In genomic region chr11:20154381-20154780, GRCh38 we compare ENCODE assay signal across 20 cellular contexts. TPM values are rescaled to one million over a fixed set of nuclear protein-coding genes. Genes with fewer than 3 reads are reported as not detected.
DNase-seq lines count a peak whose midpoint lies in the region; TF ChIP-seq lines count a peak whose summit lies in the region.
"Had no signal": no experiment of that assay in that cellular context is flagged by ENCODE, and none has a peak within 500 bp of the region (broad histone marks: within the 10 kb centered on the region; RNA-seq: fewer than 3 reads in every experiment).

No MANE protein-coding gene starts in this region.

- in situ Hi-C loops in HAP-1 (cut with MboI; ENCODE audit: low sequenced_read_pairs), result no loop called here

- H3K9ac ChIP-seq in adipocyte (ENCODE audit: low read length), result no peak overlapping the region

- H3K4me3 ChIP-seq in AG09309 (ENCODE audit: control insufficient read depth, low read depth, low read length) (no peak overlapping the region), HAP-1 (no peak overlapping the region), adipocyte (ENCODE audit: low read length) (no peak overlapping the region), MG63 (no peak overlapping the region)
- H3K4me3 ChIP-seq: adrenal gland, gastrocnemius medialis, lower lobe of right lung, prostate gland had no signal

- H3K36me3 ChIP-seq in HAP-1 (replicated peaks) (no peaks in the 10 kb centered on the region), adipocyte (ENCODE audit: control insufficient read depth, insufficient read depth, low read length, severe bottlenecking) (no peaks in the 10 kb centered on the region), MG63 (no peaks in the 10 kb centered on the region)
- H3K36me3 ChIP-seq: adrenal gland, gastrocnemius medialis, lower lobe of right lung, prostate gland had no signal

- H3K27me3 ChIP-seq in HAP-1 (ENCODE audit: low read depth) (peaks cover 44% of the 10 kb centered on the region), adipocyte (replicated peaks; ENCODE audit: control insufficient read depth, insufficient read depth, low read length) (peaks cover 31% of the 10 kb centered on the region), MG63 (peaks cover 38% of the 10 kb centered on the region)

- H3K4me1 ChIP-seq in HAP-1, result no peaks in the 10 kb centered on the region
- peaks cover 14% of the 10 kb centered on the region for H3K4me1 ChIP-seq in adipocyte (ENCODE audit: control insufficient read depth, insufficient read depth, low read length)
- H3K4me1 ChIP-seq: gastrocnemius medialis, prostate gland had no signal

- H3K9me3 ChIP-seq in HAP-1 (no peaks in the 10 kb centered on the region), adipocyte (ENCODE audit: control insufficient read depth, low read length) (peaks cover 6% of the 10 kb centered on the region), MG63 (no peaks in the 10 kb centered on the region)
- H3K9me3 ChIP-seq: adrenal gland, gastrocnemius medialis, lower lobe of right lung, prostate gland had no signal

- DNase-seq in AG09309 (ENCODE audit: low read depth) (peak; percentile 4), HAP-1 (ENCODE audit: low spot score in 2 of 2) (peak; percentile 34 to 49), adipocyte (ENCODE audit: low read depth) (peak; percentile 45), kidney tubule cell (ENCODE audit: low spot score) (peak; percentile 55), DMS153 treated with DMSO at 0.1 percent for 48 hours (lab: John Stamatoyannopoulos, UW; ENCODE audit: unreplicated experiment) (no peak), NCI-H2196 (lab: John Stamatoyannopoulos, UW; ENCODE audit: unreplicated experiment) (no peak), MG63 (no peak), DMS53 treated with DMSO at 0.1 percent for 48 hours (lab: John Stamatoyannopoulos, UW; ENCODE audit: unreplicated experiment) (no peak)
- DNase-seq: activated CD4-positive, CD25-positive, alpha-beta regulatory T cell; activated CD8-positive, alpha-beta memory T cell treated with anti-CD3 and anti-CD28 coated beads for 24 hours; adrenal gland; Calu3; gastrocnemius medialis; lower lobe of right lung; naive thymus-derived CD8-positive, alpha-beta T cell; NCI-H2081 treated with DMSO at 0.1 percent for 48 hours; NCI-H774 had no signal

- no peak for TF ChIP-seq CTCF in AG09309 (IDR thresholded peaks at IDR 0.05; ENCODE audit: control insufficient read depth, insufficient read depth, low read depth, low read length, missing control alignments)

RNA-seq across cellular contexts. Expression of gene DBX1, which starts 5.9 kb away (rescaled TPM):
- not detected in 2 replicates for total RNA-seq in MG63 (2014; rRNA removed; shearing (Covaris generic); ENCODE audit: low replicate concordance)
- total RNA-seq: activated T-helper 2 cell treated with anti-CD3 and anti-CD28 coated beads, Interferon-gamma antibody, Interleukin-2, Interleukin-4, amounts not matched to agents 10 μg/mL and 5 μg/mL and 100 μg/mL, durations not matched to agents 14 hours and 24 hours and 36 hours; adrenal gland; Calu3; gastrocnemius medialis; lower lobe of right lung; naive thymus-derived CD8-positive, alpha-beta T cell; prostate gland; ureter had no signal

Comparison
In these comparisons a context has a peak if more than half of its experiments do, and no peak if none do; other contexts are left out.
1. DNase-seq: peak in AG09309 (single experiment), HAP-1 (2 of 2), adipocyte (single experiment) and kidney tubule cell (single experiment); none in DMS153 treated with DMSO at 0.1 percent for 48 hours (single experiment), NCI-H2196 (single experiment), MG63 (single experiment) and DMS53 treated with DMSO at 0.1 percent for 48 hours (single experiment).